23 cellular contexts compared by ENCODE assay signal in the genomic region with DNA sequence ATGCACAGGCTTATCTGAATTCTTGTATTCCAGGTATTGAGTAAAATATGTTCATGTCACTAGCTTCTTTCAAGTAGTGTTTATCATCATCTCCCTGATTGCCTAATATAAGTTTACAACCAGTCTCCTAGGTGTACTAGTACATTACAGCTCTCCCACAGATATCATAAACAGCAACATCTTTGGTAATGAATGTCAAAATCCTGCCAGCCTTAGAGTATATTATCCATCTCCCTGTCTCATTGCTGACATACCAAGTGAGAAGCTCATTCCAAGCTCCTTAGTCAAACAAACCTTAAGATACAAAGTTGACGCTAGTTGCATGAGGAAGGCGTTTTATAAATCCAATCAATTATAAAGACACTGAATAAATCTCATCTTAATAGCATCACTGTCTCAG.
DNase-seq lines count a peak whose midpoint lies in the region; TF ChIP-seq lines count a peak whose summit lies in the region.
"Had no signal": no experiment of that assay in that cellular context is flagged by ENCODE, and none has a peak within 500 bp of the region (broad histone marks: within the 10 kb centered on the region; RNA-seq: fewer than 3 reads in every experiment).

No MANE protein-coding gene starts in this region.

- H3K27ac ChIP-seq in brain microvascular endothelial cell (no peak overlapping the region), tibial artery (no peak overlapping the region), SJCRH30 (no peak overlapping the region)
- H3K27ac ChIP-seq: C4-2B, PC-9 had no signal

- TF ChIP-seq CTCF in brain microvascular endothelial cell (IDR thresholded peaks at IDR 0.05; ENCODE audit: low read depth, low read length, missing control alignments) = no peak
- no peak for TF ChIP-seq CTCF in tibial artery (IDR thresholded peaks at IDR 0.05)

- intact Hi-C loops in tibial artery (cut with DNase I; ENCODE audit: low total_unique reads) = no loop called here
- intact Hi-C loops in activated CD4-positive, alpha-beta memory T cell treated with anti-CD3 and anti-CD28 coated beads for 36 hours (cut with micrococcal nuclease) = no loop called here

- H3K27ac Mint-ChIP-seq in activated CD4-positive, alpha-beta memory T cell treated with anti-CD3 and anti-CD28 coated beads for 36 hours = no peak overlapping the region
- H3K27ac Mint-ChIP-seq: CD8-positive, alpha-beta memory T cell had no signal

- DNase-seq in A172 (ENCODE audit: low spot score) (peak; percentile 19), NCI-H226 (peak; percentile 96), brain microvascular endothelial cell (peak; percentile 1), kidney tubule cell (ENCODE audit: low spot score) (peak; percentile 3), tibial artery (no peak), SJCRH30 (no peak), NCI-H128 (lab: John Stamatoyannopoulos, UW; ENCODE audit: unreplicated experiment) (no peak)
- DNase-seq in activated CD4-positive, alpha-beta memory T cell treated with anti-CD3 and anti-CD28 coated beads for 36 hours = no peak
- DNase-seq: Calu3; CD8-positive, alpha-beta memory T cell; DMS53; GDM1; Kasumi-1; MG63; NCI-H1048; NCI-H1436; NCI-H187 treated with DMSO at 0.1 percent for 48 hours; NCI-H2107; NCI-H69; PC-9; RPMI8226; SHP77 treated with DMSO at 0.1 percent for 48 hours had no signal

- H3K27me3 ChIP-seq in brain microvascular endothelial cell (replicated peaks) (no peaks in the 10 kb centered on the region), tibial artery (no peaks in the 10 kb centered on the region), SJCRH30 (no peaks in the 10 kb centered on the region)
- H3K27me3 ChIP-seq: MG63 had no signal

- H3K4me3 ChIP-seq in brain microvascular endothelial cell (ENCODE audit: low read depth, low read length) (no peak overlapping the region), tibial artery (no peak overlapping the region), SJCRH30 (no peak overlapping the region)
- H3K4me3 ChIP-seq: MG63, PC-9 had no signal

- in situ Hi-C loops in brain microvascular endothelial cell (cut with HindIII; ENCODE audit: low pct_ligation_motif_present, low sequenced_read_pairs) = no loop called here

- H3K4me1 ChIP-seq in tibial artery (no peaks in the 10 kb centered on the region), SJCRH30 (no peaks in the 10 kb centered on the region)

- peaks cover 5% of the 10 kb centered on the region for H3K9me3 Mint-ChIP-seq in activated CD4-positive, alpha-beta memory T cell treated with anti-CD3 and anti-CD28 coated beads for 36 hours

- no peaks in the 10 kb centered on the region for H3K9me3 ChIP-seq in tibial artery
- no peaks in the 10 kb centered on the region for H3K9me3 ChIP-seq in SJCRH30 (replicated peaks)
- H3K9me3 ChIP-seq: MG63 had no signal

- CTCF ChIA-PET in activated CD4-positive, alpha-beta memory T cell treated with anti-CD3 and anti-CD28 coated beads for 36 hours (lab: Charles Lee) = interaction anchor here (0.6 kb wide), 1 partner anchor 505 kb away, joined by 3 read pairs; no protein-coding TSS in a partner anchor

- no peak overlapping the region for H3K4me3 Mint-ChIP-seq in activated CD4-positive, alpha-beta memory T cell treated with anti-CD3 and anti-CD28 coated beads for 36 hours
- H3K4me3 Mint-ChIP-seq: CD8-positive, alpha-beta memory T cell had no signal

- H3K36me3 ChIP-seq in brain microvascular endothelial cell (replicated peaks) (no peaks in the 10 kb centered on the region), tibial artery (no peaks in the 10 kb centered on the region), SJCRH30 (no peaks in the 10 kb centered on the region)
- H3K36me3 ChIP-seq: MG63 had no signal

- H3K36me3 Mint-ChIP-seq in activated CD4-positive, alpha-beta memory T cell treated with anti-CD3 and anti-CD28 coated beads for 36 hours = no peaks in the 10 kb centered on the region
- H3K36me3 Mint-ChIP-seq: CD8-positive, alpha-beta memory T cell had no signal

- POLR2A ChIA-PET in activated CD4-positive, alpha-beta memory T cell treated with anti-CD3 and anti-CD28 coated beads for 36 hours (lab: Charles Lee) = no interaction called here

- H3K27me3 Mint-ChIP-seq in activated CD4-positive, alpha-beta memory T cell treated with anti-CD3 and anti-CD28 coated beads for 36 hours = no peaks in the 10 kb centered on the region

- no peaks in the 10 kb centered on the region for H3K4me1 Mint-ChIP-seq in activated CD4-positive, alpha-beta memory T cell treated with anti-CD3 and anti-CD28 coated beads for 36 hours (ENCODE audit: low read depth)
- H3K4me1 Mint-ChIP-seq: CD8-positive, alpha-beta memory T cell had no signal

Comparison
In these comparisons a context has a peak if more than half of its experiments do, and no peak if none do; other contexts are left out.
1. DNase-seq: peak in A172 (single experiment), NCI-H226 (single experiment), brain microvascular endothelial cell (single experiment) and kidney tubule cell (single experiment); none in tibial artery (0 of 2), activated CD4-positive, alpha-beta memory T cell treated with anti-CD3 and anti-CD28 coated beads for 36 hours (single experiment), SJCRH30 (0 of 2) and NCI-H128 (single experiment).